In genomic region chr11:115974703-115975102, GRCh38 we compare ENCODE assay signal across 24 cellular contexts.
DNase-seq lines count a peak whose midpoint lies in the region; ATAC-seq, FAIRE-seq and TF ChIP-seq lines count a peak whose summit lies in the region.
"Had no signal": no experiment of that assay in that cellular context is flagged by ENCODE, and none has a peak within 500 bp of the region (broad histone marks: within the 10 kb centered on the region; RNA-seq: fewer than 3 reads in every experiment).

No MANE protein-coding gene starts in this region.

- H3K27ac Mint-ChIP-seq in T-helper 2 cell treated with Interferon-gamma antibody and Interleukin-4, amounts not matched to agents 5 μg/mL and 100 μg/mL, for 36 hours: no peak overlapping the region
- H3K27ac Mint-ChIP-seq in endodermal cell (no peak overlapping the region), nephron (peak overlapping the region; percentile 73 to 97 (median 81))
- H3K27ac Mint-ChIP-seq: activated CD4-positive, alpha-beta T cell treated with anti-CD3 and anti-CD28 coated beads, Interleukin-2, amount 10 ng/mL, durations not matched to agents 24 days and 14 days; activated CD8-positive, alpha-beta memory T cell treated with anti-CD3 and anti-CD28 coated beads, Interleukin-2, amount 10 ng/mL, durations not matched to agents 7 days and 5 days; activated naive CD8-positive, alpha-beta T cell; activated T-helper 17 cell treated with anti-CD3 and anti-CD28 coated beads, Interleukin-2, amount 50 U/mL, for 72 hours; naive thymus-derived CD8-positive, alpha-beta T cell had no signal

- POLR2A ChIA-PET in HepG2 (lab: Yijun Ruan, JAX): no interaction called here

- 88% methylated on average over 1 of the region's 1 CpG for WGBS in endodermal cell (ENCODE audit: insufficient coverage in 1 of 2, insufficient read length in 1 of 2), 2 experiments
- 41% methylated on average over 1 of the region's 1 CpG for WGBS in HepG2 (ENCODE audit: low lambda C conversion rate)

- BruUV-seq in HepG2 (replicated peaks; lab: Mats Ljungman, UMichigan): no TSS peak

- peaks cover 20% of the 10 kb centered on the region for H3K27me3 Mint-ChIP-seq in T-helper 2 cell treated with Interferon-gamma antibody and Interleukin-4, amounts not matched to agents 5 μg/mL and 100 μg/mL, for 36 hours (ENCODE audit: low read depth)
- peaks cover 34% of the 10 kb centered on the region for H3K27me3 Mint-ChIP-seq in endodermal cell (ENCODE audit: insufficient read depth)
- H3K27me3 Mint-ChIP-seq in nephron (ENCODE audit: low read depth): peaks cover 11% of the 10 kb centered on the region

- DNase-seq in T-helper 2 cell treated with Interferon-gamma antibody and Interleukin-4, amounts not matched to agents 5 μg/mL and 100 μg/mL, for 36 hours (ENCODE audit: low spot score): no peak
- DNase-seq in T-helper 2 cell (no peak), endodermal cell (peak; percentile 62), HepG2 (ENCODE audit: low spot score) (no peak), AG08396 (ENCODE audit: low spot score) (no peak), NCI-H1694 (lab: John Stamatoyannopoulos, UW) (no peak)
- DNase-seq: 8988T; activated CD4-positive, alpha-beta T cell treated with anti-CD3 and anti-CD28 coated beads, Interleukin-2, amount 10 ng/mL, durations not matched to agents 24 days and 14 days; activated CD8-positive, alpha-beta memory T cell treated with anti-CD3 and anti-CD28 coated beads, Interleukin-2, amount 10 ng/mL, durations not matched to agents 7 days and 5 days; DMS79 treated with DMSO at 0.1 percent for 48 hours; effector CD4-positive, alpha-beta T cell; foreskin keratinocyte; GOT3; IMR-90; naive thymus-derived CD8-positive, alpha-beta T cell; NCI-H1105 treated with DMSO at 0.1 percent for 48 hours; NCI-H446 treated with DMSO at 0.1 percent for 48 hours; NK-92 treated with Interleukin-12 subunit alpha and Interleukin-12 subunit beta, amount 100 ng/mL, for 24 hours; Peyer's patch had no signal

- peak overlapping the region; percentile 67 for H3K4me3 Mint-ChIP-seq in T-helper 2 cell treated with Interferon-gamma antibody and Interleukin-4, amounts not matched to agents 5 μg/mL and 100 μg/mL, for 36 hours
- H3K4me3 Mint-ChIP-seq in endodermal cell (peak overlapping the region; percentile 55), nephron (peak overlapping the region; percentile 76 to 86 (median 84))
- H3K4me3 Mint-ChIP-seq: activated CD4-positive, alpha-beta T cell treated with anti-CD3 and anti-CD28 coated beads, Interleukin-2, amount 10 ng/mL, durations not matched to agents 24 days and 14 days; activated CD8-positive, alpha-beta memory T cell treated with anti-CD3 and anti-CD28 coated beads, Interleukin-2, amount 10 ng/mL, durations not matched to agents 7 days and 5 days had no signal

- no peak for TF ChIP-seq RAD21 in HepG2 (CRISPR knock-in tag; IDR thresholded peaks at IDR 0.05)

- TF ChIP-seq CTCF in endodermal cell (conservative IDR thresholded peaks at IDR 0.05) (no peak), nephron (IDR thresholded peaks at IDR 0.05; ENCODE audit: unreplicated experiment in 3 of 3) (no peak), HepG2 (CRISPR knock-in tag; IDR thresholded peaks at IDR 0.05) (no peak)

- ATAC-seq in HepG2: no peak
- no peak for ATAC-seq in GM18873 (IDR thresholded peaks at IDR 0.05; ENCODE audit: low FRiP score, unreplicated experiment)
- ATAC-seq: activated CD8-positive, alpha-beta memory T cell treated with anti-CD3 and anti-CD28 coated beads, Interleukin-2, amount 10 ng/mL, durations not matched to agents 7 days and 5 days; activated T-helper 17 cell treated with anti-CD3 and anti-CD28 coated beads, Interleukin-2, amount 50 U/mL, for 72 hours; naive thymus-derived CD8-positive, alpha-beta T cell had no signal

- peaks cover 5% of the 10 kb centered on the region for H3K9me3 Mint-ChIP-seq in T-helper 2 cell treated with Interferon-gamma antibody and Interleukin-4, amounts not matched to agents 5 μg/mL and 100 μg/mL, for 36 hours
- H3K9me3 Mint-ChIP-seq in endodermal cell (peaks cover 10% of the 10 kb centered on the region), nephron (peaks cover 12% of the 10 kb centered on the region)
- H3K9me3 Mint-ChIP-seq: activated CD4-positive, alpha-beta T cell treated with anti-CD3 and anti-CD28 coated beads, Interleukin-2, amount 10 ng/mL, durations not matched to agents 24 days and 14 days had no signal

- no peak for FAIRE-seq in HepG2 (lab: Jason Lieb, UNC)

- TF ChIP-seq POLR2A in HepG2 (IDR thresholded peaks at IDR 0.05; ENCODE audit: insufficient read depth in 1 of 2, low read depth in 2 of 2, low read length in 2 of 2): no peak

- H3K27ac ChIP-seq in endodermal cell (ENCODE audit: low read depth, low read length) (no peak overlapping the region), HepG2 (ENCODE audit: extremely low read length, insufficient read depth, low read length) (no peak overlapping the region)
- H3K27ac ChIP-seq: foreskin keratinocyte, Peyer's patch, SJSA1 had no signal

- no peaks in the 10 kb centered on the region for H4K20me1 ChIP-seq in HepG2 (ENCODE audit: insufficient read depth, low read length)

- H3K36me3 ChIP-seq in endodermal cell (ENCODE audit: control insufficient read depth, insufficient read depth, low read length): no peaks in the 10 kb centered on the region
- H3K36me3 ChIP-seq in HepG2 (replicated peaks in 1 of 2; ENCODE audit: control insufficient read depth in 1 of 2, insufficient read depth in 2 of 2, low read length in 2 of 2): no peaks in the 10 kb centered on the region
- H3K36me3 ChIP-seq: Peyer's patch, SJSA1 had no signal

- in situ Hi-C loops in HepG2 (cut with HindIII; ENCODE audit: extremely low pct_ligation_motif_present, low pct_unique_long_range_greater_than_20kb): no loop called here

- H3K27me3 ChIP-seq in endodermal cell (ENCODE audit: control insufficient read depth, insufficient read depth, low read length, poor library complexity, severe bottlenecking) (no peaks in the 10 kb centered on the region), HepG2 (ENCODE audit: control insufficient read depth in 1 of 2, insufficient read depth in 2 of 2, low read length in 2 of 2) (peaks cover 0 to 1% of the 10 kb centered on the region in 2 experiments; a peak in 1 of 5 replicates)
- H3K27me3 ChIP-seq: Peyer's patch, SJSA1 had no signal

- intact Hi-C loops in HepG2 (cut with micrococcal nuclease; ENCODE audit: unreplicated experiment): no loop called here

- no peaks in the 10 kb centered on the region for H3K9me3 ChIP-seq in endodermal cell (ENCODE audit: control insufficient read depth, low read length)
- no peaks in the 10 kb centered on the region for H3K9me3 ChIP-seq in HepG2 (ENCODE audit: low read length)
- H3K9me3 ChIP-seq: Peyer's patch, SJSA1 had no signal

- H3K4me1 Mint-ChIP-seq in T-helper 2 cell treated with Interferon-gamma antibody and Interleukin-4, amounts not matched to agents 5 μg/mL and 100 μg/mL, for 36 hours (ENCODE audit: low read depth): peaks cover 6% of the 10 kb centered on the region
- H3K4me1 Mint-ChIP-seq in endodermal cell (peaks cover 20% of the 10 kb centered on the region), nephron (peaks cover 20% of the 10 kb centered on the region)
- H3K4me1 Mint-ChIP-seq: activated CD4-positive, alpha-beta T cell treated with anti-CD3 and anti-CD28 coated beads, Interleukin-2, amount 10 ng/mL, durations not matched to agents 24 days and 14 days; activated CD8-positive, alpha-beta memory T cell treated with anti-CD3 and anti-CD28 coated beads, Interleukin-2, amount 10 ng/mL, durations not matched to agents 7 days and 5 days; activated T-helper 17 cell treated with anti-CD3 and anti-CD28 coated beads, Interleukin-2, amount 50 U/mL, for 72 hours had no signal

- H2AFZ ChIP-seq in HepG2 (ENCODE audit: low read length): no peak overlapping the region

- H3K4me2 ChIP-seq in HepG2 (ENCODE audit: low read depth, low read length): no peak overlapping the region

- no peaks in the 10 kb centered on the region for H3K79me2 ChIP-seq in HepG2 (ENCODE audit: insufficient read depth, low read length)

- H3K4me3 ChIP-seq in endodermal cell (ENCODE audit: low read length): peak overlapping the region; percentile 71
- H3K4me3 ChIP-seq in HepG2 (replicated peaks in 1 of 3; ENCODE audit: insufficient read depth in 1 of 3, low read depth in 2 of 3, low read length in 3 of 3): no peak overlapping the region
- H3K4me3 ChIP-seq: SJSA1 had no signal

- peaks cover 10% of the 10 kb centered on the region for H3K4me1 ChIP-seq in endodermal cell (ENCODE audit: control insufficient read depth, insufficient read depth, low read length)
- H3K4me1 ChIP-seq in HepG2 (ENCODE audit: insufficient read depth, low read length): no peaks in the 10 kb centered on the region
- H3K4me1 ChIP-seq: foreskin keratinocyte, Peyer's patch, SJSA1 had no signal

- TF ChIP-seq EP300 in HepG2 (IDR thresholded peaks at IDR 0.05; ENCODE audit: low read depth in 2 of 2, low read length in 2 of 2) (no peak), HepG2 (CRISPR knock-in tag; IDR thresholded peaks at IDR 0.05; ENCODE audit: borderline replicate concordance) (no peak)

- no peaks in the 10 kb centered on the region for H3K36me3 Mint-ChIP-seq in T-helper 2 cell treated with Interferon-gamma antibody and Interleukin-4, amounts not matched to agents 5 μg/mL and 100 μg/mL, for 36 hours (ENCODE audit: low read depth)
- H3K36me3 Mint-ChIP-seq in endodermal cell (ENCODE audit: low read depth) (no peaks in the 10 kb centered on the region), nephron (ENCODE audit: low read depth) (peaks cover 2% of the 10 kb centered on the region)
- H3K36me3 Mint-ChIP-seq: activated CD8-positive, alpha-beta memory T cell treated with anti-CD3 and anti-CD28 coated beads, Interleukin-2, amount 10 ng/mL, durations not matched to agents 7 days and 5 days; activated naive CD8-positive, alpha-beta T cell; naive thymus-derived CD8-positive, alpha-beta T cell had no signal

- H3K9ac ChIP-seq in endodermal cell (ENCODE audit: extremely low read depth, low read length, poor library complexity, severe bottlenecking): peak overlapping the region; percentile 42
- no peak overlapping the region for H3K9ac ChIP-seq in HepG2 (ENCODE audit: insufficient read depth, low read depth, low read length)

- CTCF ChIA-PET in HepG2 (lab: Yijun Ruan, JAX; ENCODE audit: low intra/inter-chr PET ratio, low total read pairs): no interaction called here

TF ChIP-seq in HepG2, 621 proteins besides CTCF, POLR2A, EP300 and RAD21 (continues in another document):
- TF ChIP-seq PRPF4 (IDR thresholded peaks at IDR 0.05; ENCODE audit: low read depth, low read length, poor library complexity, severe bottlenecking): no peak
- no peak for TF ChIP-seq IKZF1 (IDR thresholded peaks at IDR 0.05)
- no peak for TF ChIP-seq ZNF230 (CRISPR knock-in tag; IDR thresholded peaks at IDR 0.05)
- TF ChIP-seq GTF3A (CRISPR knock-in tag; conservative IDR thresholded peaks at IDR 0.05): no peak
- no peak for TF ChIP-seq SP1 (IDR thresholded peaks at IDR 0.05)
- TF ChIP-seq SP1 (CRISPR knock-in tag; IDR thresholded peaks at IDR 0.05): no peak
- TF ChIP-seq ZNF747 (CRISPR knock-in tag; IDR thresholded peaks at IDR 0.05; ENCODE audit: borderline replicate concordance): no peak
- no peak for TF ChIP-seq FOXC1 (CRISPR knock-in tag; IDR thresholded peaks at IDR 0.05; ENCODE audit: borderline replicate concordance)
- TF ChIP-seq ZNF737 (CRISPR knock-in tag; IDR thresholded peaks at IDR 0.05; ENCODE audit: borderline replicate concordance): no peak
- no peak for TF ChIP-seq ZNF670 (CRISPR knock-in tag; IDR thresholded peaks at IDR 0.05; ENCODE audit: borderline replicate concordance)

Comparison
In these comparisons a context has a peak if more than half of its experiments do, and no peak if none do; other contexts are left out.
1. H3K27ac Mint-ChIP-seq: peak in nephron (3 of 3); none in T-helper 2 cell treated with Interferon-gamma antibody and Interleukin-4, amounts not matched to agents 5 μg/mL and 100 μg/mL, for 36 hours (single experiment) and endodermal cell (single experiment).
2. Peak in every context shown above with its lines, with median percentiles within 50 percentile points of each other: H3K4me3 Mint-ChIP-seq.